In genomic region chr12:64404470-64405446, GRCh38 we compare ENCODE assay signal across 8 cellular contexts. TPM values are rescaled to one million over a fixed set of nuclear protein-coding genes. Genes with fewer than 3 reads are reported as not detected.
DNase-seq lines count a peak whose midpoint lies in the region; ATAC-seq and TF ChIP-seq lines count a peak whose summit lies in the region.

No MANE protein-coding gene starts in this region.

- H3K4me3 ChIP-seq in BLaER1: peak overlapping the region; percentile 84
- peak overlapping the region; percentile 98 for H3K4me3 ChIP-seq in OCI-LY7 (ENCODE audit: low read depth, low read length, poor library complexity, severe bottlenecking)
- H3K4me3 ChIP-seq in esophagus squamous epithelium: peak overlapping the region; percentile 74 to 86 (median 82)

- DNase-seq in OCI-LY7 (ENCODE audit: low spot score) (peak; percentile 82), esophagus squamous epithelium (lab: John Stamatoyannopoulos, UW) (peak; percentile 32), naive B cell (no peak)
- DNase-seq in activated T-cell treated with anti-CD3 and anti-CD28 coated beads, Interleukin-2, amount 50 U/mL, for 48 hours: peak; percentile 78 to 81
- DNase-seq in stimulated activated naive CD4-positive, alpha-beta T cell treated with Interleukin-2 at 50 U/mL for 16 hours (lab: John Stamatoyannopoulos, UW): peak; percentile 76

- H3K9me3 ChIP-seq in BLaER1 (no peaks in the 10 kb centered on the region), OCI-LY7 (ENCODE audit: low read length) (no peaks in the 10 kb centered on the region), esophagus squamous epithelium (no peaks in the 10 kb centered on the region)

- H3K4me2 ChIP-seq in BLaER1 (peak overlapping the region; percentile 76), OCI-LY7 (ENCODE audit: low read length) (peak overlapping the region; percentile 94)

- H3K9me2 ChIP-seq in OCI-LY7 (ENCODE audit: insufficient read depth, low read length): no peaks in the 10 kb centered on the region

- CTCF ChIA-PET in OCI-LY7 (lab: Charles Lee; ENCODE audit: unreplicated experiment): no interaction called here

- POLR2A ChIA-PET in OCI-LY7 (lab: Charles Lee): interaction anchor here (0.6 to 1.2 kb wide), 6 partner anchors 11 to 1777 kb away, joined by 3 to 6 read pairs (median 4); no protein-coding TSS in a partner anchor

- TF ChIP-seq CTCF in OCI-LY7 (conservative IDR thresholded peaks at IDR 0.05; ENCODE audit: low read length): no peak
- no peak for TF ChIP-seq CTCF in esophagus squamous epithelium (IDR thresholded peaks at IDR 0.05)

- H3K9ac ChIP-seq in BLaER1: peak overlapping the region; percentile 98

- peaks cover 0 to 8% (median 7%) of the 10 kb centered on the region in 3 donors for H3K27me3 Mint-ChIP-seq in naive B cell

- H3K9me3 Mint-ChIP-seq in naive B cell: peaks cover 0 to 2% (median 0%) of the 10 kb centered on the region in 7 donors

- TF ChIP-seq POLR2A in esophagus squamous epithelium (IDR thresholded peaks at IDR 0.05): peak in 2 of 4 donors; percentile 52 to 70

- no peaks in the 10 kb centered on the region for H3K36me3 Mint-ChIP-seq in naive B cell

- peaks cover 33% of the 10 kb centered on the region for H4K20me1 ChIP-seq in BLaER1
- H4K20me1 ChIP-seq in OCI-LY7 (ENCODE audit: insufficient read depth, low read length): peaks cover 4% of the 10 kb centered on the region; the same call in 1 of the 2 replicates

- H3K27ac ChIP-seq in BLaER1: peak overlapping the region; percentile 99
- peak overlapping the region; percentile 89 for H3K27ac ChIP-seq in OCI-LY7 (ENCODE audit: low read depth, low read length, poor library complexity, severe bottlenecking)
- H3K27ac ChIP-seq in esophagus squamous epithelium: peak overlapping the region; percentile 90 to 98 (median 97)

- peak; percentile 45 for ATAC-seq in GM18870 (IDR thresholded peaks at IDR 0.05; ENCODE audit: unreplicated experiment)
- peak; percentile 30 for ATAC-seq in HG03159 (IDR thresholded peaks at IDR 0.05; ENCODE audit: unreplicated experiment)
- peak; percentile 1 to 4 for ATAC-seq in naive B cell (ENCODE audit: low read depth in 2 of 2)

- H3K27me3 ChIP-seq in BLaER1: no peaks in the 10 kb centered on the region
- no peaks in the 10 kb centered on the region for H3K27me3 ChIP-seq in esophagus squamous epithelium

- H3K27ac Mint-ChIP-seq in naive B cell: peak overlapping the region; percentile 85 to 97 (median 92)

- H3K36me3 ChIP-seq in BLaER1 (peaks cover 19% of the 10 kb centered on the region; the same call in 1 of the 2 replicates), OCI-LY7 (ENCODE audit: insufficient read depth, low read length) (peaks cover 30% of the 10 kb centered on the region), esophagus squamous epithelium (no peaks in the 10 kb centered on the region)

- intact Hi-C loops in OCI-LY7 (cut with micrococcal nuclease; ENCODE audit: unreplicated experiment): loop anchor here (1.0 to 2.0 kb wide), 4 partner anchors 48 to 624 kb away; partner anchors contain the start of genes KICS2, RASSF3 and TBK1
- intact Hi-C loops in esophagus squamous epithelium (cut with DNase I): no loop called here

- WGBS in esophagus squamous epithelium, 2 donors: 0 to 1% methylated on average over 13 to 15 of the region's 85 CpGs

- peaks cover 51% of the 10 kb centered on the region for H3K79me2 ChIP-seq in OCI-LY7 (ENCODE audit: insufficient read depth, low read depth, low read length)

- peak overlapping the region; percentile 67 for H2AFZ ChIP-seq in OCI-LY7 (ENCODE audit: low read length)

- H3K4me1 Mint-ChIP-seq in naive B cell: peaks cover 0 to 18% (median 15%) of the 10 kb centered on the region in 3 donors

- no TSS peak for BruUV-seq in OCI-LY7 (replicated peaks; lab: Mats Ljungman, UMichigan)

- H3K4me1 ChIP-seq in BLaER1: peaks cover 35% of the 10 kb centered on the region
- peaks cover 21% of the 10 kb centered on the region for H3K4me1 ChIP-seq in OCI-LY7 (ENCODE audit: insufficient read depth, low read length, poor library complexity, severe bottlenecking)
- peaks cover 8 to 41% (median 10%) of the 10 kb centered on the region in 3 donors for H3K4me1 ChIP-seq in esophagus squamous epithelium

- H3K4me3 Mint-ChIP-seq in naive B cell: peak overlapping the region; percentile 95 to 99 (median 96)

RNA-seq across cellular contexts. Expression of gene XPOT, which starts 0.6 kb away (rescaled TPM):
- 86.8 and 101 TPM in 2 replicates for total RNA-seq in OCI-LY7 (2014; rRNA removed; shearing (Covaris generic))
- total RNA-seq in OCI-LY7 (2022) (205 and 210 TPM in 2 replicates), esophagus squamous epithelium (10 to 100 TPM; 29.9 to 61.2 (median 38.0) TPM)
- polyA plus RNA-seq in naive B cell (ENCODE audit: low read depth in 6 of 6): 10 to 100 TPM; 15.9 to 27.9 (median 22.4) TPM

RNA-seq across cellular contexts. Expression of gene C12orf56, which starts 14.2 kb away (rescaled TPM):
- not detected in 2 replicates for total RNA-seq in OCI-LY7 (2014; rRNA removed; shearing (Covaris generic))
- total RNA-seq in OCI-LY7 (2022) (not detected in 2 replicates), esophagus squamous epithelium (1 to 10 TPM in 3 of 4 donors, under 1 TPM in 1; 1.00 to 6.8 (median 3.0) TPM)
- not detected for polyA plus RNA-seq in naive B cell (ENCODE audit: low read depth in 6 of 6)

RNA-seq across cellular contexts. Expression of gene TBK1, which starts 47.2 kb away (rescaled TPM):
- 22.7 and 26.1 TPM in 2 replicates for total RNA-seq in OCI-LY7 (2014; rRNA removed; shearing (Covaris generic))
- total RNA-seq in OCI-LY7 (2022) (29.5 and 30.1 TPM in 2 replicates), esophagus squamous epithelium (10 to 100 TPM; 12.5 to 25.7 (median 20.7) TPM)
- 10 to 100 TPM; 16.0 to 24.5 (median 18.9) TPM for polyA plus RNA-seq in naive B cell (ENCODE audit: low read depth in 6 of 6)
